ENCODE assay signal across 39 cellular contexts in genomic region chr1:75950176-75950575, GRCh38. TPM values are rescaled to one million over a fixed set of nuclear protein-coding genes. Genes with fewer than 3 reads are reported as not detected.
"Had no signal": no experiment of that assay in that cellular context is flagged by ENCODE, and none has a peak within 500 bp of the region (broad histone marks: within the 10 kb centered on the region; RNA-seq: fewer than 3 reads in every experiment).

No MANE protein-coding gene starts in this region.

- ATAC-seq: activated CD4-positive, alpha-beta T cell treated with anti-CD3 and anti-CD28 coated beads for 36 hours; activated CD4-positive, CD25-positive, alpha-beta regulatory T cell treated with anti-CD3 and anti-CD28 coated beads, Interleukin-2, amount 50 U/mL, for 24 hours; activated CD8-positive, alpha-beta memory T cell treated with anti-CD3 and anti-CD28 coated beads, Interleukin-2, amount 10 ng/mL, durations not matched to agents 7 days and 5 days; activated CD8-positive, alpha-beta T cell treated with anti-CD3 and anti-CD28 coated beads, Interleukin-2, amount 10 ng/mL, durations not matched to agents 7 days and 5 days; activated naive CD8-positive, alpha-beta T cell treated with anti-CD3 and anti-CD28 coated beads, Interleukin-2, amount 50 U/mL, for 24 hours; WTC11 had no signal

- H3K9me3 ChIP-seq: ascending aorta had no signal

- H3K36me3 ChIP-seq: ascending aorta, cardiac muscle cell, WERI-Rb-1 had no signal

- H3K36me3 Mint-ChIP-seq: activated CD8-positive, alpha-beta memory T cell treated with anti-CD3 and anti-CD28 coated beads, Interleukin-2, amount 10 ng/mL, durations not matched to agents 7 days and 5 days; activated naive CD4-positive, alpha-beta T cell treated with anti-CD3 and anti-CD28 coated beads, Interleukin-2, amount 10 ng/mL, durations not matched to agents 7 days and 5 days; activated naive CD4-positive, alpha-beta T cell treated with anti-CD3 and anti-CD28 coated beads, Interleukin-2, amount 50 U/mL, for 24 hours; activated naive CD8-positive, alpha-beta T cell treated with anti-CD3 and anti-CD28 coated beads, Interleukin-2, amount 10 ng/mL, durations not matched to agents 7 days and 5 days; brain; WTC11 had no signal

- H3K4me1 ChIP-seq: ascending aorta had no signal

- H3K9me3 Mint-ChIP-seq: activated CD4-positive, alpha-beta memory T cell treated with anti-CD3 and anti-CD28 coated beads, Interleukin-2, amount 10 ng/mL, durations not matched to agents 7 days and 5 days; activated CD4-positive, alpha-beta T cell treated with anti-CD3 and anti-CD28 coated beads, Interleukin-2, amount 10 ng/mL, durations not matched to agents 7 days and 5 days; activated naive CD4-positive, alpha-beta T cell treated with anti-CD3 and anti-CD28 coated beads, Interleukin-2, amount 10 ng/mL, durations not matched to agents 7 days and 5 days; activated T-helper 2 cell treated with anti-CD3 and anti-CD28 coated beads, Interferon-gamma antibody, Interleukin-2, Interleukin-4, amounts not matched to agents 10 μg/mL and 5 μg/mL and 100 μg/mL, durations not matched to agents 14 hours and 24 hours and 36 hours; T-helper 1 cell treated with Interleukin-12 subunit alpha and Interleukin-12 subunit beta and Interleukin-4 antibody, amounts not matched to agents 30 μg/mL and 1 μg/mL, for 36 hours; T-helper 2 cell treated with Interferon-gamma antibody and Interleukin-4, amounts not matched to agents 5 μg/mL and 100 μg/mL, for 36 hours had no signal

- H3K27me3 ChIP-seq: ascending aorta, cardiac muscle cell had no signal

- H3K27me3 Mint-ChIP-seq: activated CD4-positive, alpha-beta memory T cell treated with anti-CD3 and anti-CD28 coated beads, Interleukin-2, amount 10 ng/mL, durations not matched to agents 7 days and 5 days; activated CD8-positive, alpha-beta memory T cell treated with anti-CD3 and anti-CD28 coated beads, Interleukin-2, amount 10 ng/mL, durations not matched to agents 7 days and 5 days; activated naive CD4-positive, alpha-beta T cell treated with anti-CD3 and anti-CD28 coated beads, Interleukin-2, amount 10 ng/mL, durations not matched to agents 7 days and 5 days; activated naive CD8-positive, alpha-beta T cell; activated naive CD8-positive, alpha-beta T cell treated with anti-CD3 and anti-CD28 coated beads, Interleukin-2, amount 10 ng/mL, durations not matched to agents 7 days and 5 days; activated naive CD8-positive, alpha-beta T cell treated with anti-CD3 and anti-CD28 coated beads, Interleukin-2, amount 50 U/mL, for 24 hours; activated T-cell treated with anti-CD3 and anti-CD28 coated beads, Interleukin-2, amount 50 U/mL, for 24 hours; brain had no signal

- H3K27ac ChIP-seq: ascending aorta, cardiac muscle cell, WERI-Rb-1 had no signal

- H3K27ac Mint-ChIP-seq: activated CD4-positive, alpha-beta memory T cell treated with anti-CD3 and anti-CD28 coated beads, Interleukin-2, amount 10 ng/mL, durations not matched to agents 7 days and 5 days; activated CD4-positive, alpha-beta T cell treated with anti-CD3 and anti-CD28 coated beads for 36 hours; activated CD4-positive, alpha-beta T cell treated with anti-CD3 and anti-CD28 coated beads, Interleukin-2, amount 10 ng/mL, durations not matched to agents 7 days and 5 days; activated CD8-positive, alpha-beta memory T cell treated with anti-CD3 and anti-CD28 coated beads, Interleukin-2, amount 10 ng/mL, durations not matched to agents 7 days and 5 days; activated CD8-positive, alpha-beta T cell treated with anti-CD3 and anti-CD28 coated beads, Interleukin-2, amount 10 ng/mL, durations not matched to agents 7 days and 5 days; activated naive CD4-positive, alpha-beta T cell treated with anti-CD3 and anti-CD28 coated beads, Interleukin-2, amount 10 ng/mL, durations not matched to agents 7 days and 5 days; activated naive CD4-positive, alpha-beta T cell treated with anti-CD3 and anti-CD28 coated beads, Interleukin-2, amount 50 U/mL, for 24 hours; activated naive CD8-positive, alpha-beta T cell; activated naive CD8-positive, alpha-beta T cell treated with anti-CD3 and anti-CD28 coated beads, Interleukin-2, amount 10 ng/mL, durations not matched to agents 7 days and 5 days; activated naive CD8-positive, alpha-beta T cell treated with anti-CD3 and anti-CD28 coated beads, Interleukin-2, amount 50 U/mL, for 24 hours; activated T-cell treated with anti-CD3 and anti-CD28 coated beads, Interleukin-2, amount 50 U/mL, for 24 hours; activated T-helper 2 cell treated with anti-CD3 and anti-CD28 coated beads, Interferon-gamma antibody, Interleukin-2, Interleukin-4, amounts not matched to agents 10 μg/mL and 5 μg/mL and 100 μg/mL, durations not matched to agents 14 hours and 24 hours and 36 hours; brain; T-helper 1 cell treated with Interleukin-12 subunit alpha and Interleukin-12 subunit beta and Interleukin-4 antibody, amounts not matched to agents 30 μg/mL and 1 μg/mL, for 36 hours; T-helper 2 cell treated with Interferon-gamma antibody and Interleukin-4, amounts not matched to agents 5 μg/mL and 100 μg/mL, for 36 hours; WTC11 had no signal

- H3K4me3 Mint-ChIP-seq: activated CD4-positive, alpha-beta memory T cell treated with anti-CD3 and anti-CD28 coated beads, Interleukin-2, amount 10 ng/mL, durations not matched to agents 7 days and 5 days; activated CD4-positive, alpha-beta T cell treated with anti-CD3 and anti-CD28 coated beads for 36 hours; activated CD4-positive, alpha-beta T cell treated with anti-CD3 and anti-CD28 coated beads, Interleukin-2, amount 10 ng/mL, durations not matched to agents 7 days and 5 days; activated CD8-positive, alpha-beta memory T cell treated with anti-CD3 and anti-CD28 coated beads, Interleukin-2, amount 10 ng/mL, durations not matched to agents 7 days and 5 days; activated CD8-positive, alpha-beta T cell treated with anti-CD3 and anti-CD28 coated beads, Interleukin-2, amount 10 ng/mL, durations not matched to agents 7 days and 5 days; activated naive CD4-positive, alpha-beta T cell treated with anti-CD3 and anti-CD28 coated beads, Interleukin-2, amount 10 ng/mL, durations not matched to agents 7 days and 5 days; activated naive CD4-positive, alpha-beta T cell treated with anti-CD3 and anti-CD28 coated beads, Interleukin-2, amount 50 U/mL, for 24 hours; activated naive CD8-positive, alpha-beta T cell; activated naive CD8-positive, alpha-beta T cell treated with anti-CD3 and anti-CD28 coated beads, Interleukin-2, amount 10 ng/mL, durations not matched to agents 7 days and 5 days; activated naive CD8-positive, alpha-beta T cell treated with anti-CD3 and anti-CD28 coated beads, Interleukin-2, amount 50 U/mL, for 24 hours; activated T-cell treated with anti-CD3 and anti-CD28 coated beads, Interleukin-2, amount 50 U/mL, for 24 hours; brain; central memory CD8-positive, alpha-beta T cell; T-helper 1 cell treated with Interleukin-12 subunit alpha and Interleukin-12 subunit beta and Interleukin-4 antibody, amounts not matched to agents 30 μg/mL and 1 μg/mL, for 36 hours; T-helper 2 cell treated with Interferon-gamma antibody and Interleukin-4, amounts not matched to agents 5 μg/mL and 100 μg/mL, for 36 hours; WTC11 had no signal

- DNase-seq: activated CD4-positive, alpha-beta memory T cell treated with anti-CD3 and anti-CD28 coated beads, Interleukin-2, amount 10 ng/mL, durations not matched to agents 7 days and 5 days; activated CD4-positive, alpha-beta T cell treated with anti-CD3 and anti-CD28 coated beads for 1 hour; activated CD4-positive, alpha-beta T cell treated with anti-CD3 and anti-CD28 coated beads for 36 hours; activated CD4-positive, alpha-beta T cell treated with anti-CD3 and anti-CD28 coated beads for 48 hours; activated CD4-positive, alpha-beta T cell treated with anti-CD3 and anti-CD28 coated beads, Interleukin-2, amount 10 ng/mL, durations not matched to agents 7 days and 5 days; activated CD4-positive, alpha-beta T cell treated with anti-CD3 and anti-CD28 coated beads, Interleukin-2, amount 50 U/mL, for 48 hours; activated CD4-positive, CD25-positive, alpha-beta regulatory T cell; activated CD8-positive, alpha-beta memory T cell treated with anti-CD3 and anti-CD28 coated beads for 24 hours; activated CD8-positive, alpha-beta memory T cell treated with anti-CD3 and anti-CD28 coated beads, Interleukin-2, amount 10 ng/mL, durations not matched to agents 7 days and 5 days; activated CD8-positive, alpha-beta memory T cell treated with anti-CD3 and anti-CD28 coated beads, Interleukin-2, amount 50 U/mL, for 48 hours; activated CD8-positive, alpha-beta T cell treated with anti-CD3 and anti-CD28 coated beads, Interleukin-2, amount 10 ng/mL, durations not matched to agents 7 days and 5 days; activated effector memory CD4-positive, alpha-beta T cell treated with Interleukin-2 at 50 U/mL for 16 hours; activated gamma-delta T cell; activated naive CD4-positive, alpha-beta T cell treated with anti-CD3 and anti-CD28 coated beads, Interleukin-2, amount 10 ng/mL, durations not matched to agents 7 days and 5 days; activated naive CD4-positive, alpha-beta T cell treated with Interleukin-2 at 50 U/mL for 16 hours; activated naive CD8-positive, alpha-beta T cell treated with anti-CD3 and anti-CD28 coated beads, Interleukin-2, amount 10 ng/mL, durations not matched to agents 7 days and 5 days; activated naive CD8-positive, alpha-beta T cell treated with anti-CD3 and anti-CD28 coated beads, Interleukin-2, amount 50 U/mL, for 24 hours; activated T-cell treated with anti-CD3 and anti-CD28 coated beads, Interleukin-2, amount 50 U/mL, for 24 hours; activated T-cell treated with anti-CD3 and anti-CD28 coated beads, Interleukin-2, amount 50 U/mL, for 48 hours; amygdala; anterior cingulate cortex; cerebellar nuclear complex; T-helper 1 cell; T-helper 2 cell; T-helper 9 cell; WERI-Rb-1 had no signal

- H3K4me1 Mint-ChIP-seq: activated CD4-positive, alpha-beta memory T cell treated with anti-CD3 and anti-CD28 coated beads, Interleukin-2, amount 10 ng/mL, durations not matched to agents 7 days and 5 days; activated CD4-positive, alpha-beta T cell treated with anti-CD3 and anti-CD28 coated beads for 36 hours; activated CD4-positive, alpha-beta T cell treated with anti-CD3 and anti-CD28 coated beads, Interleukin-2, amount 10 ng/mL, durations not matched to agents 7 days and 5 days; activated CD8-positive, alpha-beta memory T cell treated with anti-CD3 and anti-CD28 coated beads, Interleukin-2, amount 10 ng/mL, durations not matched to agents 7 days and 5 days; activated naive CD4-positive, alpha-beta T cell treated with anti-CD3 and anti-CD28 coated beads, Interleukin-2, amount 10 ng/mL, durations not matched to agents 7 days and 5 days; activated naive CD4-positive, alpha-beta T cell treated with anti-CD3 and anti-CD28 coated beads, Interleukin-2, amount 50 U/mL, for 24 hours; activated naive CD8-positive, alpha-beta T cell treated with anti-CD3 and anti-CD28 coated beads, Interleukin-2, amount 10 ng/mL, durations not matched to agents 7 days and 5 days; activated naive CD8-positive, alpha-beta T cell treated with anti-CD3 and anti-CD28 coated beads, Interleukin-2, amount 50 U/mL, for 24 hours; brain; central memory CD8-positive, alpha-beta T cell had no signal

- H3K4me3 ChIP-seq: ascending aorta, cardiac muscle cell had no signal

RNA-seq across cellular contexts. Expression of gene ASB17, which starts 18.0 kb away (rescaled TPM):
- total RNA-seq: activated CD4-positive, alpha-beta memory T cell treated with anti-CD3 and anti-CD28 coated beads, Interleukin-2, amount 10 ng/mL, durations not matched to agents 7 days and 5 days; activated CD4-positive, alpha-beta T cell treated with anti-CD3 and anti-CD28 coated beads for 36 hours; activated CD4-positive, alpha-beta T cell treated with anti-CD3 and anti-CD28 coated beads, Interleukin-2, amount 10 ng/mL, durations not matched to agents 7 days and 5 days; activated CD8-positive, alpha-beta memory T cell treated with anti-CD3 and anti-CD28 coated beads, Interleukin-2, amount 10 ng/mL, durations not matched to agents 7 days and 5 days; activated CD8-positive, alpha-beta T cell treated with anti-CD3 and anti-CD28 coated beads, Interleukin-2, amount 10 ng/mL, durations not matched to agents 7 days and 5 days; activated naive CD8-positive, alpha-beta T cell treated with anti-CD3 and anti-CD28 coated beads, Interleukin-2, amount 10 ng/mL, durations not matched to agents 7 days and 5 days; activated T-helper 2 cell treated with anti-CD3 and anti-CD28 coated beads, Interferon-gamma antibody, Interleukin-2, Interleukin-4, amounts not matched to agents 10 μg/mL and 5 μg/mL and 100 μg/mL, durations not matched to agents 14 hours and 24 hours and 36 hours; ascending aorta; bronchial epithelial cell; cardiac muscle cell; chondrocyte; WTC11 had no signal
